9 cellular contexts compared by ENCODE assay signal in genomic region chr2:237471457-237472186, GRCh38. TPM values are rescaled to one million over a fixed set of nuclear protein-coding genes. Genes with fewer than 3 reads are reported as not detected.
DNase-seq lines count a peak whose midpoint lies in the region; ATAC-seq and TF ChIP-seq lines count a peak whose summit lies in the region.
"Had no signal": no experiment of that assay in that cellular context is flagged by ENCODE, and none has a peak within 500 bp of the region (broad histone marks: within the 10 kb centered on the region; RNA-seq: fewer than 3 reads in every experiment).

No MANE protein-coding gene starts in this region.

- no peaks in the 10 kb centered on the region for H4K20me1 ChIP-seq in hepatocyte (ENCODE audit: insufficient read depth, poor library complexity, severe bottlenecking)

- no peak overlapping the region for H2AFZ ChIP-seq in hepatocyte

- peaks cover 13% of the 10 kb centered on the region for H3K4me1 ChIP-seq in hepatocyte (ENCODE audit: insufficient read depth)

- H3K4me3 ChIP-seq in hepatocyte: no peak overlapping the region

- 61% methylated on average over 13 of the region's 13 CpGs for WGBS in hepatocyte (ENCODE audit: low lambda C conversion rate, missing lambda C conversion rate)

- no peaks in the 10 kb centered on the region for H3K36me3 ChIP-seq in hepatocyte (replicated peaks; ENCODE audit: insufficient read depth, low read depth)

- H3K27ac ChIP-seq in hepatocyte: no peak overlapping the region

- no peak overlapping the region for H3K4me3 Mint-ChIP-seq in activated naive CD4-positive, alpha-beta T cell treated with anti-CD3 and anti-CD28 coated beads, Interleukin-2, amount 10 ng/mL, durations not matched to agents 7 days and 5 days
- H3K4me3 Mint-ChIP-seq: activated naive CD8-positive, alpha-beta T cell had no signal

- peak; percentile 45 for TF ChIP-seq CTCF in hepatocyte (IDR thresholded peaks at IDR 0.05; ENCODE audit: poor library complexity)

- no peaks in the 10 kb centered on the region for H3K79me2 ChIP-seq in hepatocyte

- no peaks in the 10 kb centered on the region for H3K27me3 ChIP-seq in hepatocyte

- CTCF ChIA-PET in activated naive CD4-positive, alpha-beta T cell treated with anti-CD3 and anti-CD28 coated beads, Interleukin-2, amount 10 ng/mL, durations not matched to agents 7 days and 5 days (lab: Charles Lee): interaction anchor here (0.9 to 4.5 kb wide), 6 partner anchors 13 to 51 kb away, joined by 3 to 55 read pairs (median 5); no protein-coding TSS in a partner anchor

- ATAC-seq in GM19023 (IDR thresholded peaks at IDR 0.05; ENCODE audit: unreplicated experiment): no peak

- peaks cover 13% of the 10 kb centered on the region for H3K4me1 Mint-ChIP-seq in activated naive CD4-positive, alpha-beta T cell treated with anti-CD3 and anti-CD28 coated beads, Interleukin-2, amount 10 ng/mL, durations not matched to agents 7 days and 5 days

- DNase-seq in activated T-cell treated with anti-CD3 and anti-CD28 coated beads for 24 hours (ENCODE audit: low read depth): peak; percentile 23
- DNase-seq in activated T-cell treated with anti-CD3 and anti-CD28 coated beads for 4 hours: no peak
- DNase-seq in NCI-H146 treated with DMSO at 0.1 percent for 48 hours (lab: John Stamatoyannopoulos, UW; ENCODE audit: unreplicated experiment): peak; percentile 36
- peak; percentile 51 for DNase-seq in activated naive CD4-positive, alpha-beta T cell treated with anti-CD3 and anti-CD28 coated beads, Interleukin-2, amount 10 ng/mL, durations not matched to agents 7 days and 5 days
- DNase-seq in hepatocyte (ENCODE audit: low spot score): peak; percentile 68
- DNase-seq in stimulated activated CD8-positive, alpha-beta memory T cell treated with anti-CD3 and anti-CD28 coated beads, Interleukin-4, amount 100 ng/mL, for 24 hours (ENCODE audit: low read depth): peak; percentile 30
- DNase-seq in posterior vena cava (ENCODE audit: low spot score): no peak

- no peaks in the 10 kb centered on the region for H3K36me3 Mint-ChIP-seq in activated naive CD4-positive, alpha-beta T cell treated with anti-CD3 and anti-CD28 coated beads, Interleukin-2, amount 10 ng/mL, durations not matched to agents 7 days and 5 days
- H3K36me3 Mint-ChIP-seq: activated naive CD8-positive, alpha-beta T cell had no signal

- H3K9me3 Mint-ChIP-seq in activated naive CD4-positive, alpha-beta T cell treated with anti-CD3 and anti-CD28 coated beads, Interleukin-2, amount 10 ng/mL, durations not matched to agents 7 days and 5 days: no peaks in the 10 kb centered on the region

- H3K27ac Mint-ChIP-seq in activated naive CD4-positive, alpha-beta T cell treated with anti-CD3 and anti-CD28 coated beads, Interleukin-2, amount 10 ng/mL, durations not matched to agents 7 days and 5 days: no peak overlapping the region
- H3K27ac Mint-ChIP-seq: activated naive CD8-positive, alpha-beta T cell had no signal

- no peaks in the 10 kb centered on the region for H3K9me3 ChIP-seq in hepatocyte (ENCODE audit: low read depth)

- H3K27me3 Mint-ChIP-seq in activated naive CD4-positive, alpha-beta T cell treated with anti-CD3 and anti-CD28 coated beads, Interleukin-2, amount 10 ng/mL, durations not matched to agents 7 days and 5 days: peaks cover 16% of the 10 kb centered on the region

- no peak overlapping the region for H3K4me2 ChIP-seq in hepatocyte

- H3K9me2 ChIP-seq in hepatocyte (replicated peaks; ENCODE audit: insufficient read depth): no peaks in the 10 kb centered on the region

- intact Hi-C loops in posterior vena cava (cut with DNase I): loop anchor here (5.0 to 10.0 kb wide), 3 partner anchors 49 to 307 kb away; partner anchors contain the start of gene COL6A3 (in 1 of the 2)

RNA-seq across cellular contexts. Expression of gene MLPH, which starts 15.4 kb away (rescaled TPM):
- total RNA-seq in hepatocyte (10.0 and 12.3 TPM in 2 replicates), posterior vena cava (1 to 10 TPM; 6.0 to 6.4 TPM)
- 5.6 and 6.7 TPM in 2 replicates for polyA plus RNA-seq in hepatocyte

RNA-seq across cellular contexts. Expression of gene COL6A3, which starts 57.7 kb away (rescaled TPM):
- total RNA-seq in hepatocyte (158 and 250 TPM in 2 replicates), posterior vena cava (100 to 1,000 TPM; 485 to 835 TPM)
- polyA plus RNA-seq in hepatocyte: 70.7 and 80.7 TPM in 2 replicates

Comparison
In these comparisons a context has a peak if more than half of its experiments do, and no peak if none do; other contexts are left out.
1. DNase-seq: peak in activated T-cell treated with anti-CD3 and anti-CD28 coated beads for 24 hours (single experiment), NCI-H146 treated with DMSO at 0.1 percent for 48 hours (single experiment), activated naive CD4-positive, alpha-beta T cell treated with anti-CD3 and anti-CD28 coated beads, Interleukin-2, amount 10 ng/mL, durations not matched to agents 7 days and 5 days (single experiment), hepatocyte (single experiment) and stimulated activated CD8-positive, alpha-beta memory T cell treated with anti-CD3 and anti-CD28 coated beads, Interleukin-4, amount 100 ng/mL, for 24 hours (single experiment); none in activated T-cell treated with anti-CD3 and anti-CD28 coated beads for 4 hours (single experiment) and posterior vena cava (single experiment).